Comparison of ENCODE assay signal across 1 cellular context in the genomic region with DNA sequence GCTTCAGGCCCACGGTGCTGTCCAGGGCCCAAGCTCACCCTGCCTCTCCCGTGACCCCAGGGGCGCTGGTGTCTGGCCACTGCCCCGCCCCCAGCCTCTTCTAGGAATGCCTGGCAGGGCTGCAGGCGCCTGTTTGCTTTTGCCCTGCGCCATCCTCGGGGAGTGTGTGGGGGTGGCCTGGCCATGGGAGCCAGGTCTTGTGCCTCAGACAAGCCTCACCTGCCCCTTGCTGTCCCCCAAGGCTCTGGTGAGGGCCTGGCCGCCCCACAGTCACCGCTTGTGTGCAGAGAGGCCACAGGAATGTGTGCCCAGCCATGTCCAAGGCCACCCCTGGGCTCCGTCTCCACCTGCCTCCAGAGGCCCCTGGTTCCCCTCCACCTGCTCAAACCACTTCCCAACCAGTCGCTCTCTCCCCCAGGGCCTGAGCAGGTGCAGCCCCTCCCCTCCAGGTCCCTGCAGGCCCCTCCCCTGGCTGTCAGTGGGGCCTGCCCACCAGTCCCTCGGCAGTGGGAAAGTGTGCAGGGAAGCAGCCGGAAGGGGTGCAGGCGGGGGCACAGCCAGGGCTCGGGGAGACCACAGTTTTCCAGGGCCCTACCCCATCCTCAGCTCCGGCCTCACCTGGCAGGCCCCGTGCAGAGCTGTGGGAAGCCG.
A peak's percentile ranks its signal among the peaks of the same experiment; 100 is the strongest.
TF ChIP-seq lines count a peak whose summit lies in the region.

No MANE protein-coding gene starts in this region.

TF ChIP-seq in HepG2, 621 proteins besides CTCF, POLR2A, EP300 and RAD21 (continued from another document and continues in another):
- TF ChIP-seq, protein P1, sequence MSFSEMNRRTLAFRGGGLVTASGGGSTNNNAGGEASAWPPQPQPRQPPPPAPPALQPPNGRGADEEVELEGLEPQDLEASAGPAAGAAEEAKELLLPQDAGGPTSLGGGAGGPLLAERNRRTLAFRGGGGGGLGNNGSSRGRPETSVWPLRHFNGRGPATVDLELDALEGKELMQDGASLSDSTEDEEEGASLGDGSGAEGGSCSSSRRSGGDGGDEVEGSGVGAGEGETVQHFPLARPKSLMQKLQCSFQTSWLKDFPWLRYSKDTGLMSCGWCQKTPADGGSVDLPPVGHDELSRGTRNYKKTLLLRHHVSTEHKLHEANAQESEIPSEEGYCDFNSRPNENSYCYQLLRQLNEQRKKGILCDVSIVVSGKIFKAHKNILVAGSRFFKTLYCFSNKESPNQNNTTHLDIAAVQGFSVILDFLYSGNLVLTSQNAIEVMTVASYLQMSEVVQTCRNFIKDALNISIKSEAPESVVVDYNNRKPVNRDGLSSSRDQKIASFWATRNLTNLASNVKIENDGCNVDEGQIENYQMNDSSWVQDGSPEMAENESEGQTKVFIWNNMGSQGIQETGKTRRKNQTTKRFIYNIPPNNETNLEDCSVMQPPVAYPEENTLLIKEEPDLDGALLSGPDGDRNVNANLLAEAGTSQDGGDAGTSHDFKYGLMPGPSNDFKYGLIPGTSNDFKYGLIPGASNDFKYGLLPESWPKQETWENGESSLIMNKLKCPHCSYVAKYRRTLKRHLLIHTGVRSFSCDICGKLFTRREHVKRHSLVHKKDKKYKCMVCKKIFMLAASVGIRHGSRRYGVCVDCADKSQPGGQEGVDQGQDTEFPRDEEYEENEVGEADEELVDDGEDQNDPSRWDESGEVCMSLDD (CRISPR knock-in tag; IDR thresholded peaks at IDR 0.05; ENCODE audit: borderline replicate concordance), result peak; percentile 32; the same call in 1 of the 2 replicates
- TF ChIP-seq ZKSCAN8 (CRISPR knock-in tag; IDR thresholded peaks at IDR 0.05; ENCODE audit: borderline replicate concordance), result peak; percentile 23; the same call in 1 of the 2 replicates
- TF ChIP-seq CCAR2 (optimal IDR thresholded peaks at IDR 0.05; ENCODE audit: low read depth, low read length), result no peak
- no peak for TF ChIP-seq ZFP62 (CRISPR knock-in tag; IDR thresholded peaks at IDR 0.05)
- no peak for TF ChIP-seq ZNF768 (CRISPR knock-in tag; IDR thresholded peaks at IDR 0.05)
- no peak for TF ChIP-seq HDAC6 (IDR thresholded peaks at IDR 0.05; ENCODE audit: low read depth, low read length)
- TF ChIP-seq ZNF44 (CRISPR knock-in tag; IDR thresholded peaks at IDR 0.05), result no peak
- TF ChIP-seq NR1H2 (CRISPR knock-in tag; IDR thresholded peaks at IDR 0.05; ENCODE audit: borderline replicate concordance, low read depth), result 0 out of 2 replicates have a peak, but pooled peaks have one; percentile 41
- TF ChIP-seq, protein P2, sequence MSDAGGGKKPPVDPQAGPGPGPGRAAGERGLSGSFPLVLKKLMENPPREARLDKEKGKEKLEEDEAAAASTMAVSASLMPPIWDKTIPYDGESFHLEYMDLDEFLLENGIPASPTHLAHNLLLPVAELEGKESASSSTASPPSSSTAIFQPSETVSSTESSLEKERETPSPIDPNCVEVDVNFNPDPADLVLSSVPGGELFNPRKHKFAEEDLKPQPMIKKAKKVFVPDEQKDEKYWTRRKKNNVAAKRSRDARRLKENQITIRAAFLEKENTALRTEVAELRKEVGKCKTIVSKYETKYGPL (CRISPR knock-in tag; IDR thresholded peaks at IDR 0.05), result no peak
- TF ChIP-seq, protein P3, sequence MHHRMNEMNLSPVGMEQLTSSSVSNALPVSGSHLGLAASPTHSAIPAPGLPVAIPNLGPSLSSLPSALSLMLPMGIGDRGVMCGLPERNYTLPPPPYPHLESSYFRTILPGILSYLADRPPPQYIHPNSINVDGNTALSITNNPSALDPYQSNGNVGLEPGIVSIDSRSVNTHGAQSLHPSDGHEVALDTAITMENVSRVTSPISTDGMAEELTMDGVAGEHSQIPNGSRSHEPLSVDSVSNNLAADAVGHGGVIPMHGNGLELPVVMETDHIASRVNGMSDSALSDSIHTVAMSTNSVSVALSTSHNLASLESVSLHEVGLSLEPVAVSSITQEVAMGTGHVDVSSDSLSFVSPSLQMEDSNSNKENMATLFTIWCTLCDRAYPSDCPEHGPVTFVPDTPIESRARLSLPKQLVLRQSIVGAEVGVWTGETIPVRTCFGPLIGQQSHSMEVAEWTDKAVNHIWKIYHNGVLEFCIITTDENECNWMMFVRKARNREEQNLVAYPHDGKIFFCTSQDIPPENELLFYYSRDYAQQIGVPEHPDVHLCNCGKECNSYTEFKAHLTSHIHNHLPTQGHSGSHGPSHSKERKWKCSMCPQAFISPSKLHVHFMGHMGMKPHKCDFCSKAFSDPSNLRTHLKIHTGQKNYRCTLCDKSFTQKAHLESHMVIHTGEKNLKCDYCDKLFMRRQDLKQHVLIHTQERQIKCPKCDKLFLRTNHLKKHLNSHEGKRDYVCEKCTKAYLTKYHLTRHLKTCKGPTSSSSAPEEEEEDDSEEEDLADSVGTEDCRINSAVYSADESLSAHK (CRISPR knock-in tag; IDR thresholded peaks at IDR 0.05; ENCODE audit: borderline replicate concordance), result no peak
- no peak for TF ChIP-seq HMGA1 (CRISPR knock-in tag; conservative IDR thresholded peaks at IDR 0.05)
- TF ChIP-seq FOSL1 (CRISPR knock-in tag; IDR thresholded peaks at IDR 0.05; ENCODE audit: borderline replicate concordance), result no peak
- TF ChIP-seq ZNF430 (CRISPR knock-in tag; IDR thresholded peaks at IDR 0.05), result no peak
- no peak for TF ChIP-seq ZBTB20 (CRISPR knock-in tag; IDR thresholded peaks at IDR 0.05; ENCODE audit: borderline replicate concordance, low read depth)
- TF ChIP-seq, protein P4, sequence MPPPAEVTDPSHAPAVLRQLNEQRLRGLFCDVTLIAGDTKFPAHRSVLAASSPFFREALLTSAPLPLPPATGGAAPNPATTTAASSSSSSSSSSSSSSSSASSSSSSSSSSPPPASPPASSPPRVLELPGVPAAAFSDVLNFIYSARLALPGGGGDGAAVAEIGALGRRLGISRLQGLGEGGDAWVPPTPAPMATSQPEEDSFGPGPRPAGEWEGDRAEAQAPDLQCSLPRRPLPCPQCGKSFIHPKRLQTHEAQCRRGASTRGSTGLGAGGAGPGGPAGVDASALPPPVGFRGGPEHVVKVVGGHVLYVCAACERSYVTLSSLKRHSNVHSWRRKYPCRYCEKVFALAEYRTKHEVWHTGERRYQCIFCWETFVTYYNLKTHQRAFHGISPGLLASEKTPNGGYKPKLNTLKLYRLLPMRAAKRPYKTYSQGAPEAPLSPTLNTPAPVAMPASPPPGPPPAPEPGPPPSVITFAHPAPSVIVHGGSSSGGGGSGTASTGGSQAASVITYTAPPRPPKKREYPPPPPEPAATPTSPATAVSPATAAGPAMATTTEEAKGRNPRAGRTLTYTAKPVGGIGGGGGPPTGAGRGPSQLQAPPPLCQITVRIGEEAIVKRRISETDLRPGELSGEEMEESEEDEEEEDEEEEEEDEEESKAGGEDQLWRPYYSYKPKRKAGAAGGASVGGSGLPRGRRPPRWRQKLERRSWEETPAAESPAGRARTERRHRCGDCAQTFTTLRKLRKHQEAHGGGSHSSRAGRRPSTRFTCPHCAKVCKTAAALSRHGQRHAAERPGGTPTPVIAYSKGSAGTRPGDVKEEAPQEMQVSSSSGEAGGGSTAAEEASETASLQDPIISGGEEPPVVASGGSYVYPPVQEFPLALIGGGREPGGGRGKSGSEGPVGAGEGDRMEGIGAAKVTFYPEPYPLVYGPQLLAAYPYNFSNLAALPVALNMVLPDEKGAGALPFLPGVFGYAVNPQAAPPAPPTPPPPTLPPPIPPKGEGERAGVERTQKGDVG (CRISPR knock-in tag; IDR thresholded peaks at IDR 0.05; ENCODE audit: borderline replicate concordance), result no peak
- TF ChIP-seq MAZ (IDR thresholded peaks at IDR 0.05; ENCODE audit: borderline replicate concordance, low read depth, low read length), result no peak
- TF ChIP-seq MAZ (CRISPR knock-in tag; IDR thresholded peaks at IDR 0.05; ENCODE audit: low read depth), result 0 out of 2 replicates have a peak, but pooled peaks have one; percentile 30
- peak; percentile 53; the same call in 1 of the 2 replicates for TF ChIP-seq HDAC2 (CRISPR knock-in tag; IDR thresholded peaks at IDR 0.05)
- no peak; the same call in 1 of the 2 replicates for TF ChIP-seq PHF8 (CRISPR knock-in tag; IDR thresholded peaks at IDR 0.05)
- TF ChIP-seq, protein P5, sequence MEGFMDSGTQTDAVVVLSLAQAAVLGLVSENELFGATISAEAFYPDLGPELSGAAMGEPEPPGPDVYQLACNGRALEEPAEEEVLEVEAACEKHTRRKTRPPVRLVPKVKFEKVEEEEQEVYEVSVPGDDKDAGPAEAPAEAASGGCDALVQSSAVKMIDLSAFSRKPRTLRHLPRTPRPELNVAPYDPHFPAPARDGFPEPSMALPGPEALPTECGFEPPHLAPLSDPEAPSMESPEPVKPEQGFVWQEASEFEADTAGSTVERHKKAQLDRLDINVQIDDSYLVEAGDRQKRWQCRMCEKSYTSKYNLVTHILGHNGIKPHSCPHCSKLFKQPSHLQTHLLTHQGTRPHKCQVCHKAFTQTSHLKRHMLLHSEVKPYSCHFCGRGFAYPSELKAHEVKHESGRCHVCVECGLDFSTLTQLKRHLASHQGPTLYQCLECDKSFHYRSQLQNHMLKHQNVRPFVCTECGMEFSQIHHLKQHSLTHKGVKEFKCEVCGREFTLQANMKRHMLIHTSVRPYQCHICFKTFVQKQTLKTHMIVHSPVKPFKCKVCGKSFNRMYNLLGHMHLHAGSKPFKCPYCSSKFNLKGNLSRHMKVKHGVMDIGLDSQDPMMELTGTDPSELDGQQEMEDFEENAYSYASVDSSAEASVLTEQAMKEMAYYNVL (CRISPR knock-in tag; IDR thresholded peaks at IDR 0.05; ENCODE audit: borderline replicate concordance), result peak; percentile 80
- TF ChIP-seq ZBTB21 (CRISPR knock-in tag; IDR thresholded peaks at IDR 0.05), result no peak
- TF ChIP-seq, protein P6, sequence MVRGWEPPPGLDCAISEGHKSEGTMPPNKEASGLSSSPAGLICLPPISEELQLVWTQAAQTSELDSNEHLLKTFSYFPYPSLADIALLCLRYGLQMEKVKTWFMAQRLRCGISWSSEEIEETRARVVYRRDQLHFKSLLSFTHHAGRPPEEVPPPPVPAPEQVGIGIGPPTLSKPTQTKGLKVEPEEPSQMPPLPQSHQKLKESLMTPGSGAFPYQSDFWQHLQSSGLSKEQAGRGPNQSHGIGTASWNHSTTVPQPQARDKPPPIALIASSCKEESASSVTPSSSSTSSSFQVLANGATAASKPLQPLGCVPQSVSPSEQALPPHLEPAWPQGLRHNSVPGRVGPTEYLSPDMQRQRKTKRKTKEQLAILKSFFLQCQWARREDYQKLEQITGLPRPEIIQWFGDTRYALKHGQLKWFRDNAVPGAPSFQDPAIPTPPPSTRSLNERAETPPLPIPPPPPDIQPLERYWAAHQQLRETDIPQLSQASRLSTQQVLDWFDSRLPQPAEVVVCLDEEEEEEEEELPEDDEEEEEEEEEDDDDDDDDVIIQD (CRISPR knock-in tag; IDR thresholded peaks at IDR 0.05; ENCODE audit: low read depth), result 0 out of 2 replicates have a peak, but pooled peaks have one; percentile 39
- TF ChIP-seq ZNF382 (CRISPR knock-in tag; IDR thresholded peaks at IDR 0.05; ENCODE audit: borderline replicate concordance), result no peak
- TF ChIP-seq ELF1 (CRISPR knock-in tag; IDR thresholded peaks at IDR 0.05), result no peak; the same call in 1 of the 2 replicates
- TF ChIP-seq MIXL1 (CRISPR knock-in tag; IDR thresholded peaks at IDR 0.05), result no peak
- no peak for TF ChIP-seq GLI4 (CRISPR knock-in tag; IDR thresholded peaks at IDR 0.05; ENCODE audit: borderline replicate concordance)
- TF ChIP-seq SNAI1 (CRISPR knock-in tag; IDR thresholded peaks at IDR 0.05; ENCODE audit: borderline replicate concordance), result 0 out of 2 replicates have a peak, but pooled peaks have one; percentile 34
- TF ChIP-seq ZNF17 (CRISPR knock-in tag; IDR thresholded peaks at IDR 0.05), result no peak
- TF ChIP-seq, protein P7, sequence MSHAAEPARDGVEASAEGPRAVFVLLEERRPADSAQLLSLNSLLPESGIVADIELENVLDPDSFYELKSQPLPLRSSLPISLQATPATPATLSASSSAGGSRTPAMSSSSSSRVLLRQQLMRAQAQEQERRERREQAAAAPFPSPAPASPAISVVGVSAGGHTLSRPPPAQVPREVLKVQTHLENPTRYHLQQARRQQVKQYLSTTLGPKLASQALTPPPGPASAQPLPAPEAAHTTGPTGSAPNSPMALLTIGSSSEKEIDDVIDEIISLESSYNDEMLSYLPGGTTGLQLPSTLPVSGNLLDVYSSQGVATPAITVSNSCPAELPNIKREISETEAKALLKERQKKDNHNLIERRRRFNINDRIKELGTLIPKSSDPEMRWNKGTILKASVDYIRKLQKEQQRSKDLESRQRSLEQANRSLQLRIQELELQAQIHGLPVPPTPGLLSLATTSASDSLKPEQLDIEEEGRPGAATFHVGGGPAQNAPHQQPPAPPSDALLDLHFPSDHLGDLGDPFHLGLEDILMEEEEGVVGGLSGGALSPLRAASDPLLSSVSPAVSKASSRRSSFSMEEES (CRISPR knock-in tag; IDR thresholded peaks at IDR 0.05), result peak; percentile 69
- no peak for TF ChIP-seq ARNT (IDR thresholded peaks at IDR 0.05)
- TF ChIP-seq ZNF569 (CRISPR knock-in tag; IDR thresholded peaks at IDR 0.05; ENCODE audit: borderline replicate concordance), result no peak
- TF ChIP-seq, protein P8, sequence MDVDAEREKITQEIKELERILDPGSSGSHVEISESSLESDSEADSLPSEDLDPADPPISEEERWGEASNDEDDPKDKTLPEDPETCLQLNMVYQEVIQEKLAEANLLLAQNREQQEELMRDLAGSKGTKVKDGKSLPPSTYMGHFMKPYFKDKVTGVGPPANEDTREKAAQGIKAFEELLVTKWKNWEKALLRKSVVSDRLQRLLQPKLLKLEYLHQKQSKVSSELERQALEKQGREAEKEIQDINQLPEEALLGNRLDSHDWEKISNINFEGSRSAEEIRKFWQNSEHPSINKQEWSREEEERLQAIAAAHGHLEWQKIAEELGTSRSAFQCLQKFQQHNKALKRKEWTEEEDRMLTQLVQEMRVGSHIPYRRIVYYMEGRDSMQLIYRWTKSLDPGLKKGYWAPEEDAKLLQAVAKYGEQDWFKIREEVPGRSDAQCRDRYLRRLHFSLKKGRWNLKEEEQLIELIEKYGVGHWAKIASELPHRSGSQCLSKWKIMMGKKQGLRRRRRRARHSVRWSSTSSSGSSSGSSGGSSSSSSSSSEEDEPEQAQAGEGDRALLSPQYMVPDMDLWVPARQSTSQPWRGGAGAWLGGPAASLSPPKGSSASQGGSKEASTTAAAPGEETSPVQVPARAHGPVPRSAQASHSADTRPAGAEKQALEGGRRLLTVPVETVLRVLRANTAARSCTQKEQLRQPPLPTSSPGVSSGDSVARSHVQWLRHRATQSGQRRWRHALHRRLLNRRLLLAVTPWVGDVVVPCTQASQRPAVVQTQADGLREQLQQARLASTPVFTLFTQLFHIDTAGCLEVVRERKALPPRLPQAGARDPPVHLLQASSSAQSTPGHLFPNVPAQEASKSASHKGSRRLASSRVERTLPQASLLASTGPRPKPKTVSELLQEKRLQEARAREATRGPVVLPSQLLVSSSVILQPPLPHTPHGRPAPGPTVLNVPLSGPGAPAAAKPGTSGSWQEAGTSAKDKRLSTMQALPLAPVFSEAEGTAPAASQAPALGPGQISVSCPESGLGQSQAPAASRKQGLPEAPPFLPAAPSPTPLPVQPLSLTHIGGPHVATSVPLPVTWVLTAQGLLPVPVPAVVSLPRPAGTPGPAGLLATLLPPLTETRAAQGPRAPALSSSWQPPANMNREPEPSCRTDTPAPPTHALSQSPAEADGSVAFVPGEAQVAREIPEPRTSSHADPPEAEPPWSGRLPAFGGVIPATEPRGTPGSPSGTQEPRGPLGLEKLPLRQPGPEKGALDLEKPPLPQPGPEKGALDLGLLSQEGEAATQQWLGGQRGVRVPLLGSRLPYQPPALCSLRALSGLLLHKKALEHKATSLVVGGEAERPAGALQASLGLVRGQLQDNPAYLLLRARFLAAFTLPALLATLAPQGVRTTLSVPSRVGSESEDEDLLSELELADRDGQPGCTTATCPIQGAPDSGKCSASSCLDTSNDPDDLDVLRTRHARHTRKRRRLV (CRISPR knock-in tag; IDR thresholded peaks at IDR 0.05), result no peak
- no peak for TF ChIP-seq ZNF383 (CRISPR knock-in tag; IDR thresholded peaks at IDR 0.05; ENCODE audit: borderline replicate concordance)
